29 cellular contexts compared by ENCODE assay signal in the genomic region with DNA sequence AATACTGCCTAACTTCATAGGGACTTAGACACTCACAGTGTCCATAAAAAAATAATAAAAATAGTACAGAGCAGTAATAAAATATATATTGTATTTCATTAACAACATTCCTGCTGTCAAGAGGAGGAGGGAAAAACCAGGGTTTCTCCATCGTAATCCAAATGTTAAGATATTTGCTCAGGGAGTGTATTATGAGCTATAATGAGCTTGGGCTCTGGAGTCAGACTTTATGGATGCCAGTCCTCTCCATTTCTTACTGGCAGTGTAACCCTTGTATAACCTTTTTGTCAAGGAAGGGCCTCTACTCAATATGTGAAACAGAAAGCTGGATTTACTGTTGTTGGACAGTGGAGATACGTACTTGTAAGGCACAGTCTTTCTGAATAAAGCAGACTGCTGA. TPM values are rescaled to one million over a fixed set of nuclear protein-coding genes. Genes with fewer than 3 reads are reported as not detected.
DNase-seq lines count a peak whose midpoint lies in the region; ATAC-seq and TF ChIP-seq lines count a peak whose summit lies in the region.
"Had no signal": no experiment of that assay in that cellular context is flagged by ENCODE, and none has a peak within 500 bp of the region (broad histone marks: within the 10 kb centered on the region; RNA-seq: fewer than 3 reads in every experiment).

No MANE protein-coding gene starts in this region.

- no peak overlapping the region for H3K9ac ChIP-seq in IMR-90 (ENCODE audit: low read depth, low read length)
- H3K9ac ChIP-seq: BLaER1 treated with 17β-estradiol and CSF1 and Interleukin-3, amounts not matched to agents 10 nM and 100 nM; neural progenitor cell had no signal

- H4K5ac ChIP-seq in IMR-90 (ENCODE audit: low read depth, low read length): no peak overlapping the region

- no peak for DNase-seq in IMR-90
- no peak for DNase-seq in lower lobe of right lung
- peak; percentile 2 for DNase-seq in stromal cell of bone marrow (ENCODE audit: low read depth)
- DNase-seq in midbrain (lab: John Stamatoyannopoulos, UW): no peak
- DNase-seq in ovary: no peak
- DNase-seq: activated CD4-positive, alpha-beta T cell treated with anti-CD3 and anti-CD28 coated beads for 1 hour; activated CD8-positive, alpha-beta T cell treated with anti-CD3 and anti-CD28 coated beads, Interleukin-2, amount 10 ng/mL, durations not matched to agents 7 days and 5 days; activated gamma-delta T cell; activated naive CD8-positive, alpha-beta T cell treated with anti-CD3 and anti-CD28 coated beads, Interleukin-2, amount 50 U/mL, for 24 hours; activated T-cell treated with anti-CD3 and anti-CD28 coated beads for 4 hours; cerebellar nuclear complex; DND-41; effector CD8-positive, alpha-beta T cell; gastrocnemius medialis; H7; hypothalamus; Kasumi-1; left ventricle myocardium superior; NCI-H1092 treated with DMSO at 0.1 percent for 48 hours; NK-92 treated with Interleukin-12 subunit alpha and Interleukin-12 subunit beta, amount 100 ng/mL, for 24 hours; stimulated activated CD4-positive, alpha-beta T cell treated with anti-CD3 and anti-CD28 coated beads, Interleukin-2, amount 100 ng/mL, for 24 hours; substantia nigra; T-helper 1 cell had no signal

- H2AFZ ChIP-seq in IMR-90 (replicated peaks; ENCODE audit: low read length, poor library complexity): no peak overlapping the region
- H2AFZ ChIP-seq: neural progenitor cell had no signal

- H2BK120ac ChIP-seq in IMR-90 (ENCODE audit: low read depth, low read length): no peak overlapping the region

- no TSS peak for BruUV-seq in IMR-90 (replicated peaks; lab: Mats Ljungman, UMichigan)

- TF ChIP-seq RAD21 in IMR-90 (IDR thresholded peaks at IDR 0.05; ENCODE audit: low read length): no peak

- no peaks in the 10 kb centered on the region for H3K9me1 ChIP-seq in IMR-90 (ENCODE audit: insufficient read depth, low read length)

- no peak overlapping the region for H2BK20ac ChIP-seq in IMR-90 (ENCODE audit: low read depth, low read length)

- 50% methylated on average over 1 of the region's 2 CpGs; no CpG with 5 or more reads in 1 of the 2 experiments for WGBS in IMR-90 (ENCODE audit: extremely low coverage in 2 of 2, insufficient read length in 1 of 2), 2 experiments
- 35 to 40% (median 36%) methylated on average over 2 of the region's 2 CpGs for whole genome bisulfite sequencing in ovary, 3 donors

- ATAC-seq in IMR-90 (ENCODE audit: low read depth): peak; percentile 48
- ATAC-seq in lower lobe of right lung: peak; percentile 61 to 89
- ATAC-seq in HG03457 (IDR thresholded peaks at IDR 0.05; ENCODE audit: unreplicated experiment): no peak
- ATAC-seq: activated CD8-positive, alpha-beta T cell treated with anti-CD3 and anti-CD28 coated beads, Interleukin-2, amount 10 ng/mL, durations not matched to agents 7 days and 5 days; activated naive CD8-positive, alpha-beta T cell treated with anti-CD3 and anti-CD28 coated beads, Interleukin-2, amount 50 U/mL, for 24 hours; gastrocnemius medialis; Panc1 had no signal

- intact Hi-C loops in IMR-90 (cut with micrococcal nuclease): no loop called here
- intact Hi-C loops in lower lobe of right lung (cut with DNase I): no loop called here
- intact Hi-C loops in ovary (cut with DNase I): no loop called here

- peaks cover 13 to 28% of the 10 kb centered on the region in 2 experiments; a peak in 3 of 4 replicates for H3K79me1 ChIP-seq in IMR-90 (ENCODE audit: low read depth in 1 of 2, low read length in 2 of 2)

- H3K4me1 ChIP-seq in IMR-90 (ENCODE audit: control insufficient read depth, insufficient read depth, low read length) (peaks cover 2% of the 10 kb centered on the region; the same call in 1 of the 2 replicates), lower lobe of right lung (peaks cover 17% of the 10 kb centered on the region), ovary (ENCODE audit: insufficient read depth) (peaks cover 3% of the 10 kb centered on the region)
- H3K4me1 ChIP-seq: SJSA1 had no signal

- no peak overlapping the region for H4K8ac ChIP-seq in IMR-90 (ENCODE audit: low read depth in 2 of 2, low read length in 2 of 2)

- H3K14ac ChIP-seq in IMR-90 (replicated peaks; ENCODE audit: low read depth, low read length): peak overlapping the region; percentile 72

- H3K27me3 ChIP-seq in IMR-90 (ENCODE audit: control insufficient read depth, insufficient read depth, low read length) (no peaks in the 10 kb centered on the region), lower lobe of right lung (ENCODE audit: low read depth) (no peaks in the 10 kb centered on the region), ovary (no peaks in the 10 kb centered on the region)
- H3K27me3 ChIP-seq: BLaER1 treated with 17β-estradiol and CSF1 and Interleukin-3, amounts not matched to agents 10 nM and 100 nM; gastrocnemius medialis; neural progenitor cell; SJSA1 had no signal

- H2BK15ac ChIP-seq in IMR-90 (ENCODE audit: low read depth, low read length): no peak overlapping the region

- H3K23ac ChIP-seq in IMR-90 (ENCODE audit: low read depth, low read length): peak overlapping the region; percentile 61; the same call in 1 of the 2 replicates

- TF ChIP-seq EP300 in ovary (IDR thresholded peaks at IDR 0.05): no peak

- dilution Hi-C loops in IMR-90 (cut with HindIII; ENCODE audit: low sequenced_read_pairs, unreplicated experiment): no loop called here

- no peak overlapping the region for H2BK5ac ChIP-seq in IMR-90 (ENCODE audit: low read depth, low read length, poor library complexity, severe bottlenecking)

- CTCF ChIA-PET in IMR-90 (lab: Yijun Ruan, JAX): interaction anchor here (1.1 to 2.1 kb wide), 2 partner anchors 11 to 27 kb away, joined by 3 to 4 read pairs; no protein-coding TSS in a partner anchor

- peaks cover 3% of the 10 kb centered on the region; the same call in 1 of the 2 replicates for H4K20me1 ChIP-seq in IMR-90 (ENCODE audit: insufficient read depth, low read length)

- no peak overlapping the region for H3K56ac ChIP-seq in IMR-90 (ENCODE audit: extremely low read depth, insufficient read depth, low read length)

- H3K4me3 ChIP-seq in IMR-90 (ENCODE audit: insufficient read depth, low read depth, low read length): no peak overlapping the region
- H3K4me3 ChIP-seq in lower lobe of right lung: no peak overlapping the region
- no peak overlapping the region for H3K4me3 ChIP-seq in ovary
- H3K4me3 ChIP-seq: BLaER1 treated with 17β-estradiol and CSF1 and Interleukin-3, amounts not matched to agents 10 nM and 100 nM; gastrocnemius medialis; neural progenitor cell; SJSA1 had no signal

- TF ChIP-seq POLR2A in IMR-90 (IDR thresholded peaks at IDR 0.05; ENCODE audit: low read depth, low read length) (no peak), ovary (IDR thresholded peaks at IDR 0.05) (no peak)

- in situ Hi-C loops in IMR-90 (cut with MboI; ENCODE audit: low sequenced_read_pairs): no loop called here

- no peaks in the 10 kb centered on the region for H3K9me3 ChIP-seq in IMR-90 (ENCODE audit: control insufficient read depth, insufficient read depth, low read length)
- no peaks in the 10 kb centered on the region for H3K9me3 ChIP-seq in lower lobe of right lung
- H3K9me3 ChIP-seq in ovary: no peaks in the 10 kb centered on the region
- H3K9me3 ChIP-seq: BLaER1 treated with 17β-estradiol and CSF1 and Interleukin-3, amounts not matched to agents 10 nM and 100 nM; gastrocnemius medialis; SJSA1 had no signal

- no peak overlapping the region for H2AK5ac ChIP-seq in IMR-90 (ENCODE audit: low read depth, low read length)

- H3K4me2 ChIP-seq in IMR-90 (ENCODE audit: low read depth, low read length): peak overlapping the region; percentile 71
- H3K4me2 ChIP-seq: neural progenitor cell had no signal

- H4K91ac ChIP-seq in IMR-90 (ENCODE audit: insufficient read depth, low read depth, low read length): no peak overlapping the region

- no peak overlapping the region for H3K4ac ChIP-seq in IMR-90 (ENCODE audit: low read depth, low read length)

- H3K36me3 ChIP-seq in IMR-90 (ENCODE audit: control insufficient read depth, insufficient read depth, low read length) (no peaks in the 10 kb centered on the region), lower lobe of right lung (no peaks in the 10 kb centered on the region), ovary (no peaks in the 10 kb centered on the region)
- H3K36me3 ChIP-seq: BLaER1 treated with 17β-estradiol and CSF1 and Interleukin-3, amounts not matched to agents 10 nM and 100 nM; gastrocnemius medialis; neural progenitor cell; SJSA1 had no signal

- H3K18ac ChIP-seq in IMR-90 (ENCODE audit: low read depth, low read length): no peak overlapping the region

- POLR2A ChIA-PET in IMR-90 (lab: Charles Lee; ENCODE audit: unreplicated experiment): no interaction called here

- TF ChIP-seq CTCF in IMR-90 (conservative IDR thresholded peaks at IDR 0.05; ENCODE audit: low read depth, low read length) (no peak), VCaP (conservative IDR thresholded peaks at IDR 0.05) (no peak), lower lobe of right lung (IDR thresholded peaks at IDR 0.05) (no peak), ovary (IDR thresholded peaks at IDR 0.05) (no peak)

- no peak overlapping the region for H2AK9ac ChIP-seq in IMR-90 (replicated peaks; ENCODE audit: low read depth, low read length, poor library complexity)

- H3K27ac ChIP-seq in IMR-90 (ENCODE audit: insufficient read depth, low read length) (no peak overlapping the region), VCaP (peak overlapping the region; percentile 58), lower lobe of right lung (no peak overlapping the region), ovary (peak overlapping the region in 1 of 2 donors; percentile 4)
- H3K27ac ChIP-seq: BLaER1 treated with 17β-estradiol and CSF1 and Interleukin-3, amounts not matched to agents 10 nM and 100 nM; gastrocnemius medialis; neural progenitor cell; SJSA1 had no signal

TF ChIP-seq in IMR-90, 13 proteins besides CTCF, POLR2A, EP300 and RAD21 (continues in another document):
- TF ChIP-seq MAFK (IDR thresholded peaks at IDR 0.05; ENCODE audit: low read depth, low read length): no peak
- no peak for TF ChIP-seq FOS (IDR thresholded peaks at IDR 0.05; ENCODE audit: low read depth, low read length)

RNA-seq across cellular contexts. Expression of a gene that starts 56.3 kb away (rescaled TPM):
- total RNA-seq in IMR-90 (2012; rRNA removed) (21.3 and 45.0 TPM in 2 replicates), lower lobe of right lung (33.3 TPM), ovary (10 to 100 TPM; 18.1 to 27.3 (median 21.8) TPM)
- polyA plus RNA-seq in IMR-90 (2012; rRNA removed) (6.0 and 7.3 TPM in 2 replicates), ovary (10 to 100 TPM; 16.4 to 19.8 TPM)
- polyA plus RNA-seq in IMR-90 (2012; cell fraction: cytosol; rRNA removed): 2.5 and 3.2 TPM in 2 replicates
- polyA plus RNA-seq in IMR-90 (2012; cell fraction: nucleus; rRNA removed; ENCODE audit: low replicate concordance): 0.51 and 4.0 TPM in 2 replicates

RNA-seq across cellular contexts. Expression of a gene that starts 56.6 kb away (rescaled TPM):
- total RNA-seq in IMR-90 (2012; rRNA removed): 12.2 and 14.2 TPM in 2 replicates
- 4.2 and 4.4 TPM in 2 replicates for polyA plus RNA-seq in IMR-90 (2012; rRNA removed)
- polyA plus RNA-seq in IMR-90 (2012; cell fraction: cytosol; rRNA removed): 1.8 and 2.3 TPM in 2 replicates
- 7.2 and 10.9 TPM in 2 replicates for polyA plus RNA-seq in IMR-90 (2012; cell fraction: nucleus; rRNA removed; ENCODE audit: low replicate concordance)
- total RNA-seq in lower lobe of right lung: 78.5 TPM
- total RNA-seq in ovary: 10 to 100 TPM; 15.7 to 39.7 (median 28.3) TPM
- 10 to 100 TPM in 1 of 2 donors, 1 to 10 TPM in 1; 9.5 to 15.7 TPM for polyA plus RNA-seq in ovary
